ENCODE assay signal across 7 cellular contexts in the genomic region with DNA sequence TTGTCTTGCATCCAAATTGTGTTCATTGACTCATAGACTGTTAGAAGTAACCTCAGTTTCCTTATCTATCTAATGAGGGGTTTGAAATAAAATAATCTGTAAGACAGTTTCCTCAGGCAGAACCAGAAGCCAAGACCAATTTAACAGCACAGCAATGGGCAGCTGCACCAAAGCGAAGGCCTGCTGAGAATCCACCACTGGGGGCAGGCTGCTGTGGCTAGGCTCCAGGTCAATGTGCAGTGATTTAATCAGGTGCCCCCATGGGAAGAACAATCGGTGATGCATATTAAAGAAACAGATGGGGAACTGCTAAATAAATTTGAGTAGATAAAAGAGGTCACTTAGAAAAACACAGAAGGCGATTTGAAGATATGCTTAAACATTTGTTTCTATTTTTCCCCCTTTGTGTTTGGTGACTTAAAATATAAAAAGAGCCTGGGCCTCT. TPM values are rescaled to one million over a fixed set of nuclear protein-coding genes. Genes with fewer than 3 reads are reported as not detected.
DNase-seq lines count a peak whose midpoint lies in the region; TF ChIP-seq lines count a peak whose summit lies in the region.

No MANE protein-coding gene starts in this region.

- intact Hi-C loops in posterior vena cava (cut with DNase I), result no loop called here

- DNase-seq in NCI-H446 treated with DMSO at 0.1 percent for 48 hours (lab: John Stamatoyannopoulos, UW), result peak; percentile 63
- no peak for DNase-seq in epithelial cell of prostate (ENCODE audit: low read depth, low spot score)
- peak; percentile 31 for DNase-seq in pons (ENCODE audit: low spot score)
- DNase-seq in CD1c-positive myeloid dendritic cell (ENCODE audit: extremely low spot score), result no peak
- DNase-seq in posterior vena cava (ENCODE audit: low spot score), result no peak
- no peak for DNase-seq in occipital lobe (lab: John Stamatoyannopoulos, UW)

- peak; percentile 70 for TF ChIP-seq CTCF in GM12874 (IDR thresholded peaks at IDR 0.05; ENCODE audit: insufficient read depth, low read depth, low read length)

- peak overlapping the region; percentile 50 for H3K27ac ChIP-seq in epithelial cell of prostate

RNA-seq across cellular contexts. Expression of a gene that starts 28.0 kb away (rescaled TPM):
- 10 to 100 TPM; 44.4 to 47.1 TPM for total RNA-seq in posterior vena cava
- total RNA-seq in occipital lobe, result 81.7 TPM

RNA-seq across cellular contexts. Expression of a gene that starts 50.0 kb away (rescaled TPM):
- total RNA-seq in posterior vena cava (10 to 100 TPM; 14.8 to 15.3 TPM), occipital lobe (241 TPM)

Comparison
In these comparisons a context has a peak if more than half of its experiments do, and no peak if none do; other contexts are left out.
1. DNase-seq: peak in NCI-H446 treated with DMSO at 0.1 percent for 48 hours (single experiment) and pons (single experiment); none in epithelial cell of prostate (single experiment), CD1c-positive myeloid dendritic cell (single experiment), posterior vena cava (single experiment) and occipital lobe (single experiment).
2. RNA of a gene that starts 50.0 kb away (total RNA-seq): 241 TPM in occipital lobe (single experiment); 14.8 to 15.3 TPM in posterior vena cava; every median in the first group is over 10 times any median in the second.